1 cellular context compared by ENCODE assay signal in genomic region chr12:64403708-64404469, GRCh38.
TF ChIP-seq lines count a peak whose summit lies in the region.

XPOT (plus strand) TSS chr12:64404392; CDS start chr12:64410036, 5,644 bp downstream.

TF ChIP-seq in K562, 482 proteins besides CTCF, POLR2A, EP300 and RAD21 (continued from another document and continues in another):
- TF ChIP-seq ZMIZ1 (IDR thresholded peaks at IDR 0.05; ENCODE audit: low read depth in 2 of 2, low read length in 2 of 2) (no peak; a peak in 1 of 4 replicates), PTTG1 (tag; IDR thresholded peaks at IDR 0.05; ENCODE audit: low read depth) (no peak), ZNF347 (CRISPR knock-in tag; IDR thresholded peaks at IDR 0.05; ENCODE audit: low read depth) (no peak), ZNF583 (CRISPR knock-in tag; IDR thresholded peaks at IDR 0.05) (no peak), SPI1 (IDR thresholded peaks at IDR 0.05; ENCODE audit: borderline replicate concordance, low read depth, low read length) (no peak), EGR1 (conservative IDR thresholded peaks at IDR 0.05) (peak; percentile 47; the same call in 1 of the 2 replicates), ZNF316 (IDR thresholded peaks at IDR 0.05) (no peak), ESRRA (IDR thresholded peaks at IDR 0.05; ENCODE audit: borderline replicate concordance, low read depth) (peak; percentile 45; the same call in 1 of the 2 replicates), ZNF695 (CRISPR knock-in tag; IDR thresholded peaks at IDR 0.05) (no peak), ELF4 (CRISPR knock-in tag; IDR thresholded peaks at IDR 0.05) (no peak), PRPF4 (IDR thresholded peaks at IDR 0.05; ENCODE audit: insufficient read depth, low read depth, low read length, poor library complexity, severe bottlenecking) (no peak), SMARCC2 (IDR thresholded peaks at IDR 0.05; ENCODE audit: low read depth) (no peak), ZNF717 (CRISPR knock-in tag; IDR thresholded peaks at IDR 0.05) (no peak), MYC (IDR thresholded peaks at IDR 0.05; ENCODE audit: low read depth, low read length) (peak; percentile 97), MYC (CRISPR knock-in tag; IDR thresholded peaks at IDR 0.05; ENCODE audit: borderline replicate concordance, low read depth) (peak; percentile 59; the same call in 1 of the 2 replicates), UBTF (IDR thresholded peaks at IDR 0.05; ENCODE audit: borderline replicate concordance in 1 of 2, low read depth in 2 of 2, low read length in 2 of 2) (peak in 1 of 2 experiments; percentile 25; a peak in 1 of 4 replicates), SAP30 (IDR thresholded peaks at IDR 0.05; ENCODE audit: borderline replicate concordance, insufficient read depth, low read depth, low read length, poor library complexity, severe bottlenecking) (no peak), SP1 (CRISPR knock-in tag; IDR thresholded peaks at IDR 0.05) (peak; percentile 63), ZNF12 (CRISPR knock-in tag; IDR thresholded peaks at IDR 0.05) (no peak), ZNF280A (IDR thresholded peaks at IDR 0.05; ENCODE audit: low read depth, partially characterized antibody) (no peak), CBX2 (IDR thresholded peaks at IDR 0.05; ENCODE audit: insufficient read depth, low read length, poor library complexity, severe bottlenecking) (no peak), ZFP91 (CRISPR knock-in tag; IDR thresholded peaks at IDR 0.05) (no peak), ZC3H11A (IDR thresholded peaks at IDR 0.05; ENCODE audit: low read depth, low read length) (no peak), E4F1 (CRISPR knock-in tag; IDR thresholded peaks at IDR 0.05; ENCODE audit: borderline replicate concordance) (no peak), ZNF644 (tag; IDR thresholded peaks at IDR 0.05; ENCODE audit: low read depth) (no peak; the same call in 1 of the 2 replicates), ATF1 (CRISPR knock-in tag; IDR thresholded peaks at IDR 0.05) (no peak; the same call in 1 of the 2 replicates), ATF1 (tag; IDR thresholded peaks at IDR 0.05) (peak; percentile 72), GABPA (tag; conservative IDR thresholded peaks at IDR 0.05; ENCODE audit: low read depth) (peak; percentile 94), FOXP4 (CRISPR knock-in tag; IDR thresholded peaks at IDR 0.05; ENCODE audit: borderline replicate concordance) (no peak), CXXC5 (CRISPR knock-in tag; IDR thresholded peaks at IDR 0.05) (peak; percentile 78), KAT7 (CRISPR knock-in tag; IDR thresholded peaks at IDR 0.05; ENCODE audit: borderline replicate concordance) (no peak), REST (CRISPR knock-in tag; IDR thresholded peaks at IDR 0.05; ENCODE audit: low read depth) (no peak), ELF1 (tag; IDR thresholded peaks at IDR 0.05) (peak; percentile 99), CGGBP1 (CRISPR knock-in tag; IDR thresholded peaks at IDR 0.05) (no peak), FOXK2 (conservative IDR thresholded peaks at IDR 0.05 in 1 of 2, IDR thresholded peaks at IDR 0.05 in 1 of 2; ENCODE audit: low read depth in 2 of 2) (peak in 1 of 2 experiments; percentile 40; a peak in 2 of 4 replicates), NCOA6 (IDR thresholded peaks at IDR 0.05) (no peak), EP400 (IDR thresholded peaks at IDR 0.05) (no peak; the same call in 1 of the 2 replicates), CHCHD3 (CRISPR knock-in tag; IDR thresholded peaks at IDR 0.05) (no peak), CBFA2T2 (conservative IDR thresholded peaks at IDR 0.05) (no peak), ATF7 (IDR thresholded peaks at IDR 0.05) (peak; percentile 82), DMBX1 (CRISPR knock-in tag; IDR thresholded peaks at IDR 0.05; ENCODE audit: borderline replicate concordance) (no peak), BRF2 (IDR thresholded peaks at IDR 0.05; ENCODE audit: borderline replicate concordance, insufficient read depth, insufficient read length) (no peak), ID3 (CRISPR knock-in tag; IDR thresholded peaks at IDR 0.05) (no peak), ID3 (tag; IDR thresholded peaks at IDR 0.05) (no peak), ZNF668 (CRISPR knock-in tag; IDR thresholded peaks at IDR 0.05) (no peak), CSDE1 (IDR thresholded peaks at IDR 0.05) (no peak), MCM2 (IDR thresholded peaks at IDR 0.05; ENCODE audit: low read depth) (no peak), ZNF124 (CRISPR knock-in tag; IDR thresholded peaks at IDR 0.05) (no peak)
